12 cellular contexts compared by ENCODE assay signal in the genomic region with DNA sequence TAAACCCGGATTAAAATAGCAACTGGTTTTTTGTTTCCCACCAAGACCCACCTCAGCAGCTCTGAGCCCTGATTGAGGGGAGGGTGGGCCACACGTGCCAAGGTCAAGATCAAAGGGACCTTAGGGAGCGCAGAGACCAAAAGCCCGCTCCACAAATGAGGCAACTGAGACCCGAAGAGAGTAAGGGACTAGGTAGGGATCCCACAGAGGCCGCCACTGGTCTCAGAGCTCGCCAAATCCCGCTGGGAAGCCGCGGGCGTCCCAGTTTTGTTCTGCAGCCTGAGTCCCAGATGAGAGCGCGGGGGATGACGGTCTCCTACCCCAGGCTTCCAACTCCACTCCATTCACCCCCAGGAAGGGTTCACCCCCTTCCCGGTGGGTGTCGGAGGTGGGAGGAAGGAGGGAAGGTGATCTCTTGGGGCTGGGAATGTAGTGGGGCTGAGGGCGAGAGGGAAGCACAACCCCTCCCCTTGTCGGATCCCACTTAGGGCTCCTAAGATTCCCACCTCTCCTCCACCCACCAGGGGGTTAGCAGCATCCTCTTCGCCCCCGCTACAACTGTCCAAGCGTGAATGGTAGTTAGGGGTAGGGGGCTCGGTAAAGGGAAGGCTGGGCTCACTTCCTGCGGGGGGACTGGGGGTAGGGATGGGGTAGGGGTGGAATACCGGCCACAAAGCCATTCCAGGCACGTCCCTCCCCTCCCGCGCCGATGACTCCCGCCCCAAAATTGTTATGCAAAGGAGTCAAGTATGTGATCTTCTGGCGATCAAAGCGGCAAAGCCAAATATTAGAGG. TPM values are rescaled to one million over a fixed set of nuclear protein-coding genes. Genes with fewer than 3 reads are reported as not detected.
DNase-seq lines count a peak whose midpoint lies in the region; ATAC-seq and TF ChIP-seq lines count a peak whose summit lies in the region.
"Had no signal": no experiment of that assay in that cellular context is flagged by ENCODE, and none has a peak within 500 bp of the region (broad histone marks: within the 10 kb centered on the region; RNA-seq: fewer than 3 reads in every experiment).

No MANE protein-coding gene starts in this region.

- no peak for TF ChIP-seq POLR2A in tibial nerve (IDR thresholded peaks at IDR 0.05)

- H3K9me2 ChIP-seq in GM23248 (ENCODE audit: insufficient read depth): no peaks in the 10 kb centered on the region

- no peaks in the 10 kb centered on the region for H3K79me2 ChIP-seq in GM23248 (ENCODE audit: insufficient read depth)

- H3K36me3 Mint-ChIP-seq in nephron progenitor cell (ENCODE audit: low read depth): no peaks in the 10 kb centered on the region

- no peak overlapping the region for H3K27ac Mint-ChIP-seq in nephron progenitor cell

- peaks cover 45% of the 10 kb centered on the region for H3K4me1 Mint-ChIP-seq in nephron progenitor cell

- TF ChIP-seq CTCF in AG10803 (conservative IDR thresholded peaks at IDR 0.05; ENCODE audit: low read length) (no peak), nephron progenitor cell (IDR thresholded peaks at IDR 0.05) (no peak), tibial nerve (IDR thresholded peaks at IDR 0.05) (no peak)

- no peaks in the 10 kb centered on the region for H3K9me3 ChIP-seq in GM23248 (ENCODE audit: low read depth)
- H3K9me3 ChIP-seq in ectodermal cell (ENCODE audit: control insufficient read depth, low read length): no peaks in the 10 kb centered on the region
- H3K9me3 ChIP-seq in tibial nerve: no peaks in the 10 kb centered on the region

- H3K4me3 ChIP-seq in AG10803 (ENCODE audit: low read length): peak overlapping the region; percentile 59
- H3K4me3 ChIP-seq in GM23248: peak overlapping the region; percentile 73
- peak overlapping the region; percentile 31 for H3K4me3 ChIP-seq in ectodermal cell (ENCODE audit: insufficient read depth, low read depth, low read length)
- no peak overlapping the region for H3K4me3 ChIP-seq in tibial nerve

- peaks cover 100% of the 10 kb centered on the region for H3K27me3 Mint-ChIP-seq in nephron progenitor cell (ENCODE audit: low read depth, poor library complexity)

- peaks cover 4% of the 10 kb centered on the region for H3K9me3 Mint-ChIP-seq in nephron progenitor cell

- peak overlapping the region; percentile 53 for H3K9ac ChIP-seq in GM23248

- in situ Hi-C loops in GM23248 (cut with MboI): loop anchor here (25.0 kb wide), 1 partner anchor 292 kb away; no protein-coding TSS in a partner anchor

- H3K36me3 ChIP-seq in GM23248 (ENCODE audit: low read depth): no peaks in the 10 kb centered on the region
- no peaks in the 10 kb centered on the region for H3K36me3 ChIP-seq in ectodermal cell (ENCODE audit: control insufficient read depth, insufficient read depth, low read length)
- H3K36me3 ChIP-seq in tibial nerve: no peaks in the 10 kb centered on the region

- peak overlapping the region; percentile 72 for H2AFZ ChIP-seq in GM23248

- H3K27ac ChIP-seq in GM23248 (no peak overlapping the region), ectodermal cell (ENCODE audit: insufficient read depth, low read depth, low read length, poor library complexity, severe bottlenecking) (no peak overlapping the region), tibial nerve (no peak overlapping the region)
- H3K27ac ChIP-seq: epithelial cell of prostate had no signal

- H3K4me1 ChIP-seq in GM23248 (ENCODE audit: insufficient read depth) (0 out of 2 replicates have a peak, but pooled peaks cover 4% of the 10 kb centered on the region), ectodermal cell (ENCODE audit: control insufficient read depth, insufficient read depth, low read length) (peaks cover 34% of the 10 kb centered on the region), tibial nerve (peaks cover 0 to 79% (median 14%) of the 10 kb centered on the region in 4 donors)

- H4K20me1 ChIP-seq in GM23248 (ENCODE audit: insufficient read depth): no peaks in the 10 kb centered on the region

- ATAC-seq in GM21447 (IDR thresholded peaks at IDR 0.05; ENCODE audit: unreplicated experiment) (no peak), HG03442 (IDR thresholded peaks at IDR 0.05; ENCODE audit: unreplicated experiment) (no peak)

- H3K4me3 Mint-ChIP-seq in nephron progenitor cell: peak overlapping the region; percentile 48

- DNase-seq in AG10803 (ENCODE audit: low read depth) (no peak), GM23248 (no peak), nephron progenitor cell (no peak), tibial nerve (ENCODE audit: low spot score in 2 of 2) (no peak), DMS 273 treated with DMSO at 0.1 percent for 48 hours (lab: John Stamatoyannopoulos, UW) (no peak)

- H3K27me3 ChIP-seq in GM23248 (replicated peaks; ENCODE audit: insufficient read depth) (peaks cover 18% of the 10 kb centered on the region), ectodermal cell (ENCODE audit: control insufficient read depth, insufficient read depth, low read length, poor library complexity, severe bottlenecking) (peaks cover 100% of the 10 kb centered on the region), tibial nerve (peaks cover 2 to 100% of the 10 kb centered on the region in 2 donors)

- H3K4me2 ChIP-seq in GM23248 (ENCODE audit: unreplicated experiment): peak overlapping the region; percentile 78

- 71 to 80% methylated on average over 25 to 31 of the region's 31 CpGs for WGBS in GM23248 (ENCODE audit: low coverage in 1 of 2, low lambda C conversion rate in 2 of 2, missing lambda C conversion rate in 2 of 2), 2 experiments
- 1% methylated on average over 24 to 25 of the region's 31 CpGs for WGBS in ectodermal cell, 2 experiments
- WGBS in tibial nerve, 2 donors: 6 to 8% methylated on average over 30 to 31 of the region's 31 CpGs

- H3F3A ChIP-seq in GM23248 (ENCODE audit: insufficient read depth): no peaks in the 10 kb centered on the region

- TF ChIP-seq EP300 in tibial nerve (IDR thresholded peaks at IDR 0.05): no peak

RNA-seq across cellular contexts. Expression of a gene that starts 7.3 kb away (rescaled TPM):
- 7.0 and 9.1 TPM in 2 replicates for total RNA-seq in GM23248 (2014; rRNA removed; shearing (Covaris generic))
- polyA plus RNA-seq in GM23248 (2016; fragmentation: Nextera tagmentation; extraction: Ambion mirVana): 4.1 and 5.3 TPM in 2 replicates
- polyA plus RNA-seq in ectodermal cell (2013, experiment 1 of 4): 15.6 TPM
- polyA plus RNA-seq in ectodermal cell (2013, experiment 2 of 4): 8.8 TPM
- 12.8 TPM for polyA plus RNA-seq in ectodermal cell (2013, experiment 3 of 4)
- 9.6 TPM for polyA plus RNA-seq in ectodermal cell (2013, experiment 4 of 4)
- under 1 TPM in 3 of 4 donors, not detected in 1; 0.63 to 0.90 (median 0.78) TPM for total RNA-seq in tibial nerve
- total RNA-seq: activated CD8-positive, alpha-beta memory T cell treated with anti-CD3 and anti-CD28 coated beads for 36 hours; aorta; occipital lobe had no signal
- polyA plus RNA-seq: aorta had no signal

Comparison
In these comparisons a context has a peak if more than half of its experiments do, and no peak if none do; other contexts are left out.
1. H3K4me3 ChIP-seq: peak in AG10803 (single experiment), GM23248 (single experiment) and ectodermal cell (single experiment); none in tibial nerve (0 of 4).